1 cellular context compared by ENCODE assay signal in genomic region chr13:111630411-111630810, GRCh38.
TF ChIP-seq lines count a peak whose summit lies in the region.

No MANE protein-coding gene starts in this region.

TF ChIP-seq in HepG2, 621 proteins besides CTCF, POLR2A, EP300 and RAD21:
- TF ChIP-seq ZBTB25 (CRISPR knock-in tag; IDR thresholded peaks at IDR 0.05) (no peak), MAX (IDR thresholded peaks at IDR 0.05) (no peak), U2AF1 (optimal IDR thresholded peaks at IDR 0.05; ENCODE audit: low read depth, low read length) (no peak), MIER2 (CRISPR knock-in tag; IDR thresholded peaks at IDR 0.05) (no peak), ZNF18 (CRISPR knock-in tag; IDR thresholded peaks at IDR 0.05; ENCODE audit: insufficient replicate concordance) (no peak), SIN3A (IDR thresholded peaks at IDR 0.05; ENCODE audit: borderline replicate concordance, low read depth, low read length) (no peak), PCBP1 (IDR thresholded peaks at IDR 0.05; ENCODE audit: borderline replicate concordance, low read depth, low read length) (no peak), NFKB2 (CRISPR knock-in tag; IDR thresholded peaks at IDR 0.05; ENCODE audit: borderline replicate concordance) (no peak), CENPT (CRISPR knock-in tag; IDR thresholded peaks at IDR 0.05; ENCODE audit: low read depth) (no peak), ZNF549 (CRISPR knock-in tag; IDR thresholded peaks at IDR 0.05) (no peak), ARNTL (CRISPR knock-in tag; IDR thresholded peaks at IDR 0.05) (no peak), ISX (CRISPR knock-in tag; conservative IDR thresholded peaks at IDR 0.05) (no peak), CC2D1A (CRISPR knock-in tag; IDR thresholded peaks at IDR 0.05) (no peak), CAMTA2 (CRISPR knock-in tag; IDR thresholded peaks at IDR 0.05; ENCODE audit: borderline replicate concordance) (no peak), TBX3 (IDR thresholded peaks at IDR 0.05; ENCODE audit: borderline replicate concordance) (no peak), ZSCAN29 (CRISPR knock-in tag; conservative IDR thresholded peaks at IDR 0.05) (no peak)
TF ChIP-seq in HepG2: peak in this region for 0.
